13 cellular contexts compared by ENCODE assay signal in genomic region chr7:142461437-142461836, GRCh38.
A peak's percentile ranks its signal among the peaks of the same experiment; 100 is the strongest.
DNase-seq lines count a peak whose midpoint lies in the region; ATAC-seq, FAIRE-seq and TF ChIP-seq lines count a peak whose summit lies in the region.
"Had no signal": no experiment of that assay in that cellular context is flagged by ENCODE, and none has a peak within 500 bp of the region (broad histone marks: within the 10 kb centered on the region; RNA-seq: fewer than 3 reads in every experiment).

No MANE protein-coding gene starts in this region.

- CTCF ChIA-PET in BJ (lab: Yijun Ruan, JAX): interaction anchor here (0.7 to 27.7 kb wide), 23 partner anchors 9 to 321 kb away, joined by 3 to 641 read pairs (median 5); no protein-coding TSS in a partner anchor

- TF ChIP-seq POLR2A in right lobe of liver (IDR thresholded peaks at IDR 0.05): no peak

- peak overlapping the region; percentile 21 for H3K9ac ChIP-seq in astrocyte (ENCODE audit: low read length)

- WGBS in right lobe of liver (ENCODE audit: insufficient coverage, low coverage, low lambda C conversion rate, missing lambda C conversion rate): 65% methylated on average over 2 of the region's 2 CpGs

- no peak for ATAC-seq in right lobe of liver
- ATAC-seq: body of pancreas had no signal

- H3K9me3 Mint-ChIP-seq in astrocyte (ENCODE audit: unreplicated experiment): no peaks in the 10 kb centered on the region
- no peaks in the 10 kb centered on the region for H3K9me3 Mint-ChIP-seq in immature natural killer cell

- no peaks in the 10 kb centered on the region for H3K9me3 ChIP-seq in astrocyte (ENCODE audit: insufficient read depth, low read depth, low read length)
- no peaks in the 10 kb centered on the region for H3K9me3 ChIP-seq in right lobe of liver
- H3K9me3 ChIP-seq: body of pancreas had no signal

- no peaks in the 10 kb centered on the region for H4K20me1 ChIP-seq in astrocyte (ENCODE audit: insufficient read depth, low read length)

- H3K27ac Mint-ChIP-seq in astrocyte (ENCODE audit: unreplicated experiment) (peak overlapping the region; percentile 93), immature natural killer cell (no peak overlapping the region)

- H3K4me1 Mint-ChIP-seq in astrocyte (ENCODE audit: low read depth, unreplicated experiment) (peaks cover 44% of the 10 kb centered on the region), immature natural killer cell (peaks cover 0 to 1% of the 10 kb centered on the region in 2 donors)

- no peaks in the 10 kb centered on the region for H3K27me3 Mint-ChIP-seq in astrocyte (ENCODE audit: low read depth, unreplicated experiment)
- H3K27me3 Mint-ChIP-seq in immature natural killer cell (ENCODE audit: low read depth in 3 of 3): peaks cover 0 to 7% (median 2%) of the 10 kb centered on the region in 3 donors

- H3K36me3 ChIP-seq in BJ (ENCODE audit: control insufficient read depth, insufficient read depth, low read length) (no peaks in the 10 kb centered on the region), astrocyte (ENCODE audit: insufficient read depth, low read length) (no peaks in the 10 kb centered on the region), right lobe of liver (no peaks in the 10 kb centered on the region)

- FAIRE-seq in astrocyte (lab: Jason Lieb, UNC): peak; percentile 80

- peak overlapping the region; percentile 29 for H3K4me2 ChIP-seq in astrocyte (ENCODE audit: low read length)

- H3K4me3 Mint-ChIP-seq in astrocyte (ENCODE audit: unreplicated experiment): no peak overlapping the region
- no peak overlapping the region for H3K4me3 Mint-ChIP-seq in immature natural killer cell

- no peak overlapping the region for H3K4me3 ChIP-seq in BJ (ENCODE audit: low read depth, low read length)
- no peak overlapping the region for H3K4me3 ChIP-seq in astrocyte (ENCODE audit: insufficient read depth, low read depth, low read length)
- H3K4me3 ChIP-seq in right lobe of liver: no peak overlapping the region
- H3K4me3 ChIP-seq: body of pancreas had no signal

- H2AFZ ChIP-seq in astrocyte (ENCODE audit: low read depth, low read length): no peak overlapping the region

- DNase-seq in BJ (ENCODE audit: low read depth): peak; percentile 89
- DNase-seq in HS-27A (ENCODE audit: low read depth): peak; percentile 91
- peak; percentile 98 for DNase-seq in astrocyte (ENCODE audit: low read depth)
- peak; percentile 33 for DNase-seq in hepatic stellate cell (ENCODE audit: low spot score)
- no peak for DNase-seq in stimulated activated CD4-positive, alpha-beta T cell treated with anti-CD3 and anti-CD28 coated beads, Interleukin-15, amount 100 ng/mL, for 24 hours
- DNase-seq in immature natural killer cell: no peak
- DNase-seq in right lobe of liver: no peak
- no peak for DNase-seq in foreskin melanocyte
- DNase-seq: body of pancreas, erythroblast, MV-4-11, NCI-H345, T-helper 9 cell had no signal

- intact Hi-C loops in right lobe of liver (cut with DNase I): no loop called here

- H3K36me3 Mint-ChIP-seq in astrocyte (ENCODE audit: low read depth, unreplicated experiment) (no peaks in the 10 kb centered on the region), immature natural killer cell (peaks cover 0 to 5% (median 5%) of the 10 kb centered on the region in 3 donors)

- POLR2A ChIA-PET in BJ (lab: Charles Lee): interaction anchor here (0.5 to 1.3 kb wide), 4 partner anchors 15 to 931 kb away, joined by 3 to 17 read pairs (median 3); no protein-coding TSS in a partner anchor

- H3K27ac ChIP-seq in astrocyte (ENCODE audit: low read depth, low read length): peak overlapping the region; percentile 78
- no peak overlapping the region for H3K27ac ChIP-seq in right lobe of liver
- H3K27ac ChIP-seq: body of pancreas had no signal

- H3K4me1 ChIP-seq in astrocyte (ENCODE audit: insufficient read depth, low read length) (peaks cover 24% of the 10 kb centered on the region), right lobe of liver (no peaks in the 10 kb centered on the region)

- no peaks in the 10 kb centered on the region for H3K79me2 ChIP-seq in astrocyte (ENCODE audit: insufficient read depth, low read length)

- TF ChIP-seq CTCF in BJ (IDR thresholded peaks at IDR 0.05; ENCODE audit: insufficient read depth, low read depth, low read length): no peak
- TF ChIP-seq CTCF in astrocyte (IDR thresholded peaks at IDR 0.05; ENCODE audit: insufficient read depth, low read depth, low read length): no peak
- TF ChIP-seq CTCF in right lobe of liver (IDR thresholded peaks at IDR 0.05): no peak

- H3K27me3 ChIP-seq in BJ (ENCODE audit: control insufficient read depth, insufficient read depth, low read length) (no peaks in the 10 kb centered on the region), astrocyte (ENCODE audit: insufficient read depth, low read length) (no peaks in the 10 kb centered on the region), right lobe of liver (no peaks in the 10 kb centered on the region)
- H3K27me3 ChIP-seq: body of pancreas had no signal

Comparison
In these comparisons a context has a peak if more than half of its experiments do, and no peak if none do; other contexts are left out.
1. DNase-seq: peak in BJ (single experiment), HS-27A (single experiment), astrocyte (single experiment) and hepatic stellate cell (single experiment); none in stimulated activated CD4-positive, alpha-beta T cell treated with anti-CD3 and anti-CD28 coated beads, Interleukin-15, amount 100 ng/mL, for 24 hours (single experiment), immature natural killer cell (0 of 3), right lobe of liver (0 of 3) and foreskin melanocyte (single experiment).